22 cellular contexts compared by ENCODE assay signal in genomic region chr5:41199660-41200059, GRCh38. TPM values are rescaled to one million over a fixed set of nuclear protein-coding genes. Genes with fewer than 3 reads are reported as not detected.
"Had no signal": no experiment of that assay in that cellular context is flagged by ENCODE, and none has a peak within 500 bp of the region (broad histone marks: within the 10 kb centered on the region; RNA-seq: fewer than 3 reads in every experiment).

No MANE protein-coding gene starts in this region.

- H3K4me3 ChIP-seq: K562, SJCRH30 had no signal

- H3K27me3 Mint-ChIP-seq: IgD-negative memory B cell had no signal

- H3K9me3 ChIP-seq: SJCRH30 had no signal

- H3K4me3 Mint-ChIP-seq: IgD-negative memory B cell had no signal

- H3K27me3 ChIP-seq: SJCRH30 had no signal

- H3K4me1 ChIP-seq: SJCRH30 had no signal

- H3K27ac ChIP-seq: KMS-11, SJCRH30 had no signal

- H3K27ac Mint-ChIP-seq: IgD-negative memory B cell had no signal

- H3K4me1 Mint-ChIP-seq: IgD-negative memory B cell had no signal

- DNase-seq: Kasumi-1, MM.1S, NCI-H1092 treated with DMSO at 0.1 percent for 48 hours, NCI-H1436, NCI-H187, NCI-H2029, NCI-H2081 treated with DMSO at 0.1 percent for 48 hours, NCI-H2171, NCI-H226, NCI-H446, NCI-H510A, NCI-H524 treated with DMSO at 0.1 percent for 48 hours, NCI-H69, NCI-H774, RPMI8226, SHP77 treated with DMSO at 0.1 percent for 48 hours, SJCRH30 had no signal

- FAIRE-seq: K562 had no signal

- H3K36me3 ChIP-seq: SJCRH30 had no signal

- ATAC-seq: K562, SK-N-SH treated with all-trans-retinoic acid at 6 μM for 48 hours had no signal

RNA-seq across cellular contexts. Expression of gene C6, which starts 13.7 kb away (rescaled TPM):
- total RNA-seq: HT1080, SJCRH30 had no signal
- polyA plus RNA-seq: IgD-negative memory B cell, K562 had no signal
